Comparison of ENCODE assay signal across 8 cellular contexts in the genomic region with DNA sequence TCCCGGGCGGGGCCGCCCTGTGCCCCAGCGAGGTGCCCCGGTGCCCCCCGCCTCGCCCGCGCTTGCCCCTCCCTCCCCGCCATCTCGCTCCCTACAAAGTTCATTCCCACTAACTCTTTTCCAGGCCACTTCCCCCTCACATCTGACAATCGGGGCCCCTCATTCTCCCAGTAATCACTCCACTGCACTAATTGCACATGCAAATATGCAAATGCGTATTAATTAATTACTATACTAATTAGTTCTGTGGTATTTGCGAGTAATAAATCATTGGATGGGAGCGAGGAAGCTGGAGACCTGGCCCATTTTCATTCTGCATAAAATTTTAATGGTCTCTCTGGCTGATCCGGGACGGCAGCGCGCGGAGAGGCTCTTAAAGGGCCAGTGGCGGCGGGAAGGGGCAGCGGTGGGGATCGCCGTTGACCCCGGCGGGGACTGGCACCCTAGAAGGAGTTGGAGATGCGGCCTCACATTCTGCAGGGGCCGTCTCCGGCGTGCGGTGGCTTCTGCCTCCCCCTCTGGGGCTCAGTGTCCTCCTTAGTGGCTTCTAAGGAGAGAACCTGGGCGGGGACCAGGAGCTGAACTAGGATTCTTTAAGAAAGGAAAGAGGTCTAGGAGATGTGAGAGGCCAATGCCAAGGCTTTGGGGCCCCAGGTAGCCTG. TPM values are rescaled to one million over a fixed set of nuclear protein-coding genes. Genes with fewer than 3 reads are reported as not detected.
DNase-seq lines count a peak whose midpoint lies in the region; ATAC-seq, FAIRE-seq and TF ChIP-seq lines count a peak whose summit lies in the region.

No MANE protein-coding gene starts in this region.

- WGBS in iPS DF 6.9 (ENCODE audit: insufficient coverage, insufficient read length), result no CpG with 5 or more reads among the region's 33 CpGs

- TF ChIP-seq CTCF in AG04450 (IDR thresholded peaks at IDR 0.05; ENCODE audit: low read depth, low read length) (no peak), WTC11 (IDR thresholded peaks at IDR 0.05) (no peak)

- no peak for DNase-seq in AG04450 (ENCODE audit: low read depth, low spot score)
- DNase-seq in GM12891 (ENCODE audit: insufficient read length, low spot score), result no peak
- no peak for DNase-seq in WTC11 (ENCODE audit: low spot score)
- DNase-seq in iPS DF 6.9 (ENCODE audit: low read depth, low spot score), result no peak
- no peak for DNase-seq in stimulated activated naive CD8-positive, alpha-beta T cell treated with anti-CD3 and anti-CD28 coated beads, Interleukin-15, amount 100 ng/mL, for 72 hours
- no peak for DNase-seq in H54 (ENCODE audit: insufficient read length, low spot score)

- FAIRE-seq in GM12891 (lab: Jason Lieb, UNC), result no peak
- no peak for FAIRE-seq in H54 (lab: Jason Lieb, UNC)

- H3K27me3 Mint-ChIP-seq in WTC11 (ENCODE audit: low read depth), result peaks cover 85% of the 10 kb centered on the region
- peaks cover 50% of the 10 kb centered on the region for H3K27me3 Mint-ChIP-seq in stimulated activated naive CD8-positive, alpha-beta T cell treated with anti-CD3 and anti-CD28 coated beads, Interleukin-15, amount 100 ng/mL, for 72 hours

- H3K27ac Mint-ChIP-seq in WTC11, result no peak overlapping the region
- peak overlapping the region; percentile 63 to 65 for H3K27ac Mint-ChIP-seq in stimulated activated naive CD8-positive, alpha-beta T cell treated with anti-CD3 and anti-CD28 coated beads, Interleukin-15, amount 100 ng/mL, for 72 hours

- H3K9me3 Mint-ChIP-seq in WTC11, result no peaks in the 10 kb centered on the region
- no peaks in the 10 kb centered on the region for H3K9me3 Mint-ChIP-seq in stimulated activated naive CD8-positive, alpha-beta T cell treated with anti-CD3 and anti-CD28 coated beads, Interleukin-15, amount 100 ng/mL, for 72 hours

- POLR2A ChIA-PET in AG04450 (lab: Yijun Ruan, JAX) (no interaction called here), WTC11 (lab: Charles Lee) (interaction anchor here (0.8 kb wide), 1 partner anchor 71 kb away, joined by 3 read pairs; no protein-coding TSS in a partner anchor)

- CTCF ChIA-PET in AG04450 (lab: Charles Lee) (interaction anchor here (0.7 to 7.8 kb wide), 6 partner anchors 10 to 69 kb away, joined by 3 to 227 read pairs (median 4); no protein-coding TSS in a partner anchor), WTC11 (lab: Charles Lee) (interaction anchor here (0.6 to 23.6 kb wide), 19 partner anchors 10 to 416 kb away, joined by 3 to 876 read pairs (median 4); a partner anchor contains a TSS)

- H3K4me3 Mint-ChIP-seq in WTC11, result peak overlapping the region; percentile 79
- peak overlapping the region; percentile 78 to 84 for H3K4me3 Mint-ChIP-seq in stimulated activated naive CD8-positive, alpha-beta T cell treated with anti-CD3 and anti-CD28 coated beads, Interleukin-15, amount 100 ng/mL, for 72 hours

- 0 out of 2 replicates have a peak, but pooled peaks cover 3% of the 10 kb centered on the region for H3K4me1 ChIP-seq in iPS DF 6.9 (ENCODE audit: control insufficient read depth, insufficient read depth, low read length)

- no peaks in the 10 kb centered on the region for H3K36me3 ChIP-seq in iPS DF 6.9 (ENCODE audit: control insufficient read depth, insufficient read depth, low read length)

- ATAC-seq in WTC11 (peak; percentile 7; the same call in 1 of the 2 replicates), GM21529 (IDR thresholded peaks at IDR 0.05; ENCODE audit: unreplicated experiment) (no peak), GM18861 (IDR thresholded peaks at IDR 0.05; ENCODE audit: unreplicated experiment) (no peak)
- no peak for ATAC-seq in stimulated activated naive CD8-positive, alpha-beta T cell treated with anti-CD3 and anti-CD28 coated beads, Interleukin-15, amount 100 ng/mL, for 72 hours

- H3K27me3 ChIP-seq in AG04450 (ENCODE audit: control insufficient read depth, insufficient read depth, low read length), result peaks cover 41% of the 10 kb centered on the region
- H3K27me3 ChIP-seq in iPS DF 6.9 (ENCODE audit: control insufficient read depth, insufficient read depth, low read length), result peaks cover 24% of the 10 kb centered on the region

- peak overlapping the region; percentile 56 for H3K4me3 ChIP-seq in AG04450 (ENCODE audit: low read depth, low read length)
- peak overlapping the region; percentile 35; the same call in 1 of the 2 replicates for H3K4me3 ChIP-seq in iPS DF 6.9 (ENCODE audit: low read length)

- H3K27ac ChIP-seq in AG04450 (ENCODE audit: low read depth, low read length) (no peak overlapping the region), iPS DF 6.9 (ENCODE audit: low read length) (no peak overlapping the region)

- H3K4me1 Mint-ChIP-seq in WTC11, result peaks cover 7% of the 10 kb centered on the region
- peaks cover 25% of the 10 kb centered on the region for H3K4me1 Mint-ChIP-seq in stimulated activated naive CD8-positive, alpha-beta T cell treated with anti-CD3 and anti-CD28 coated beads, Interleukin-15, amount 100 ng/mL, for 72 hours

- H3K9me3 ChIP-seq in AG04450 (ENCODE audit: control insufficient read depth, insufficient read depth, low read length) (no peaks in the 10 kb centered on the region), iPS DF 6.9 (ENCODE audit: control insufficient read depth, insufficient read depth, low read length) (no peaks in the 10 kb centered on the region)

- no peaks in the 10 kb centered on the region for H3K36me3 Mint-ChIP-seq in WTC11

- no peak for TF ChIP-seq POLR2A in GM12891 (IDR thresholded peaks at IDR 0.05; ENCODE audit: low read depth, low read length)
- TF ChIP-seq POLR2A in H54 (IDR thresholded peaks at IDR 0.05; ENCODE audit: low read depth, low read length), result no peak

TF ChIP-seq in GM12891, 5 proteins besides CTCF, POLR2A, EP300 and RAD21:
- peak; percentile 20; the same call in 1 of the 2 replicates for TF ChIP-seq POU2F2 (IDR thresholded peaks at IDR 0.05; ENCODE audit: low read depth, low read length)
- no peak for TF ChIP-seq SPI1 (IDR thresholded peaks at IDR 0.05; ENCODE audit: low read depth, low read length)
TF ChIP-seq in GM12891: peak in this region for 1.

TF ChIP-seq in WTC11, 78 proteins besides CTCF, POLR2A, EP300 and RAD21 (continues in another document):
- TF ChIP-seq, protein P1, sequence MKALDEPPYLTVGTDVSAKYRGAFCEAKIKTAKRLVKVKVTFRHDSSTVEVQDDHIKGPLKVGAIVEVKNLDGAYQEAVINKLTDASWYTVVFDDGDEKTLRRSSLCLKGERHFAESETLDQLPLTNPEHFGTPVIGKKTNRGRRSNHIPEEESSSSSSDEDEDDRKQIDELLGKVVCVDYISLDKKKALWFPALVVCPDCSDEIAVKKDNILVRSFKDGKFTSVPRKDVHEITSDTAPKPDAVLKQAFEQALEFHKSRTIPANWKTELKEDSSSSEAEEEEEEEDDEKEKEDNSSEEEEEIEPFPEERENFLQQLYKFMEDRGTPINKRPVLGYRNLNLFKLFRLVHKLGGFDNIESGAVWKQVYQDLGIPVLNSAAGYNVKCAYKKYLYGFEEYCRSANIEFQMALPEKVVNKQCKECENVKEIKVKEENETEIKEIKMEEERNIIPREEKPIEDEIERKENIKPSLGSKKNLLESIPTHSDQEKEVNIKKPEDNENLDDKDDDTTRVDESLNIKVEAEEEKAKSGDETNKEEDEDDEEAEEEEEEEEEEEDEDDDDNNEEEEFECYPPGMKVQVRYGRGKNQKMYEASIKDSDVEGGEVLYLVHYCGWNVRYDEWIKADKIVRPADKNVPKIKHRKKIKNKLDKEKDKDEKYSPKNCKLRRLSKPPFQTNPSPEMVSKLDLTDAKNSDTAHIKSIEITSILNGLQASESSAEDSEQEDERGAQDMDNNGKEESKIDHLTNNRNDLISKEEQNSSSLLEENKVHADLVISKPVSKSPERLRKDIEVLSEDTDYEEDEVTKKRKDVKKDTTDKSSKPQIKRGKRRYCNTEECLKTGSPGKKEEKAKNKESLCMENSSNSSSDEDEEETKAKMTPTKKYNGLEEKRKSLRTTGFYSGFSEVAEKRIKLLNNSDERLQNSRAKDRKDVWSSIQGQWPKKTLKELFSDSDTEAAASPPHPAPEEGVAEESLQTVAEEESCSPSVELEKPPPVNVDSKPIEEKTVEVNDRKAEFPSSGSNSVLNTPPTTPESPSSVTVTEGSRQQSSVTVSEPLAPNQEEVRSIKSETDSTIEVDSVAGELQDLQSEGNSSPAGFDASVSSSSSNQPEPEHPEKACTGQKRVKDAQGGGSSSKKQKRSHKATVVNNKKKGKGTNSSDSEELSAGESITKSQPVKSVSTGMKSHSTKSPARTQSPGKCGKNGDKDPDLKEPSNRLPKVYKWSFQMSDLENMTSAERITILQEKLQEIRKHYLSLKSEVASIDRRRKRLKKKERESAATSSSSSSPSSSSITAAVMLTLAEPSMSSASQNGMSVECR (CRISPR knock-in tag; IDR thresholded peaks at IDR 0.05; ENCODE audit: borderline replicate concordance), result no peak
- TF ChIP-seq NR3C1 (CRISPR knock-in tag; conservative IDR thresholded peaks at IDR 0.05; ENCODE audit: low read depth), result no peak
- no peak for TF ChIP-seq SMAD3 (CRISPR knock-in tag; IDR thresholded peaks at IDR 0.05; ENCODE audit: borderline replicate concordance)
- TF ChIP-seq, protein P2, sequence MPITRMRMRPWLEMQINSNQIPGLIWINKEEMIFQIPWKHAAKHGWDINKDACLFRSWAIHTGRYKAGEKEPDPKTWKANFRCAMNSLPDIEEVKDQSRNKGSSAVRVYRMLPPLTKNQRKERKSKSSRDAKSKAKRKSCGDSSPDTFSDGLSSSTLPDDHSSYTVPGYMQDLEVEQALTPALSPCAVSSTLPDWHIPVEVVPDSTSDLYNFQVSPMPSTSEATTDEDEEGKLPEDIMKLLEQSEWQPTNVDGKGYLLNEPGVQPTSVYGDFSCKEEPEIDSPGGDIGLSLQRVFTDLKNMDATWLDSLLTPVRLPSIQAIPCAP (CRISPR knock-in tag; IDR thresholded peaks at IDR 0.05), result no peak
- no peak for TF ChIP-seq FOXK1 (CRISPR knock-in tag; IDR thresholded peaks at IDR 0.05)
- TF ChIP-seq TCF7 (CRISPR knock-in tag; IDR thresholded peaks at IDR 0.05; ENCODE audit: low read depth), result no peak

RNA-seq across cellular contexts. Expression of a gene that starts 8.4 kb away (rescaled TPM):
- not detected in 2 replicates for polyA plus RNA-seq in AG04450 (2011; rRNA removed)
- polyA minus RNA-seq in AG04450 (2011; rRNA and poly(A)+ RNA removed), result not detected in 2 replicates
- not detected for polyA plus RNA-seq in GM12891 (2012; ENCODE audit: low read depth, missing spikeins)
- 15.0 to 20.5 TPM (median 15.2 TPM) in 3 replicates for total RNA-seq in WTC11 (2021)

RNA-seq across cellular contexts. Expression of a gene that starts 10.7 kb away (rescaled TPM):
- not detected in 2 replicates for polyA plus RNA-seq in AG04450 (2011; rRNA removed)
- polyA minus RNA-seq in AG04450 (2011; rRNA and poly(A)+ RNA removed), result not detected in 2 replicates
- polyA plus RNA-seq in GM12891 (2012; ENCODE audit: low read depth, missing spikeins), result 0.05 TPM
- total RNA-seq in WTC11 (2021), result not detected in 3 replicates

RNA-seq across cellular contexts. Expression of a gene that starts 18.6 kb away (rescaled TPM):
- polyA plus RNA-seq in AG04450 (2011; rRNA removed), result 43.3 and 44.7 TPM in 2 replicates
- 47.5 and 58.2 TPM in 2 replicates for polyA minus RNA-seq in AG04450 (2011; rRNA and poly(A)+ RNA removed)
- polyA plus RNA-seq in GM12891 (2012; ENCODE audit: low read depth, missing spikeins), result 28.1 TPM
- total RNA-seq in WTC11 (2021), result 64.9 to 75.3 TPM (median 65.4 TPM) in 3 replicates

RNA-seq across cellular contexts. Expression of a gene that starts 46.8 kb away (rescaled TPM):
- 0.09 and 0.12 TPM in 2 replicates for polyA plus RNA-seq in AG04450 (2011; rRNA removed)
- 0.28 and 0.39 TPM in 2 replicates for polyA minus RNA-seq in AG04450 (2011; rRNA and poly(A)+ RNA removed)
- polyA plus RNA-seq in GM12891 (2012; ENCODE audit: low read depth, missing spikeins), result 0.53 TPM
- total RNA-seq in WTC11 (2021), result 2.5 to 2.9 TPM (median 2.8 TPM) in 3 replicates

RNA-seq across cellular contexts. Expression of a gene that starts 49.9 kb away (rescaled TPM):
- not detected in 2 replicates for polyA plus RNA-seq in AG04450 (2011; rRNA removed)
- polyA minus RNA-seq in AG04450 (2011; rRNA and poly(A)+ RNA removed), result not detected in 2 replicates
- not detected for polyA plus RNA-seq in GM12891 (2012; ENCODE audit: low read depth, missing spikeins)
- 2.4 to 3.1 TPM (median 2.7 TPM) in 3 replicates for total RNA-seq in WTC11 (2021)
